26 cellular contexts compared by ENCODE assay signal in genomic region chr4:47566975-47567374, GRCh38.
"Had no signal": no experiment of that assay in that cellular context is flagged by ENCODE, and none has a peak within 500 bp of the region (broad histone marks: within the 10 kb centered on the region; RNA-seq: fewer than 3 reads in every experiment).

No MANE protein-coding gene starts in this region.

- H3K4me3 ChIP-seq: left lung, lower lobe of right lung, ovary, prostate gland, smooth muscle cell, tibial nerve, upper lobe of left lung had no signal

- H3K4me2 ChIP-seq: smooth muscle cell had no signal

- H3K36me3 ChIP-seq: ovary had no signal

- FAIRE-seq: keratinocyte had no signal

- H3K27ac ChIP-seq: left lung, lower lobe of right lung, ovary, prostate gland, tibial nerve, upper lobe of left lung had no signal

- H3K9me3 ChIP-seq: left lung, lower lobe of right lung, ovary, prostate gland, tibial nerve, upper lobe of left lung had no signal

- H3K27me3 ChIP-seq: left lung, ovary, tibial nerve, upper lobe of left lung had no signal

- ATAC-seq: left cardiac atrium; left lung; lower lobe of right lung; natural killer cell; right cardiac atrium; stimulated activated memory B cell treated with anti-CD40 and anti-IgM and Interleukin-4, amounts not matched to agents 10 μg/mL and 1 μg/mL and 100 μg/mL, for 72 hours; stimulated activated naive CD8-positive, alpha-beta T cell treated with anti-CD3 and anti-CD28 coated beads, Interleukin-15, amount 100 ng/mL, for 72 hours had no signal

- H3K4me1 ChIP-seq: left lung, prostate gland had no signal

- DNase-seq: hippocampal formation; kidney glomerular epithelial cell; left cardiac atrium; left lung; lower lobe of right lung; mammary epithelial cell; mesendoderm; naive B cell; natural killer cell; nephron progenitor cell; ovary; retina; right cardiac atrium; stimulated activated CD4-positive, alpha-beta T cell treated with anti-CD3 and anti-CD28 coated beads, Interleukin-1b, Interleukin-23, amount 100 ng/mL, for 48 hours; stimulated activated CD4-positive, alpha-beta T cell treated with anti-CD3 and anti-CD28 coated beads, Interleukin-2, amount 100 ng/mL, for 48 hours; stimulated activated CD4-positive, alpha-beta T cell treated with anti-CD3 and anti-CD28 coated beads, Interleukin-4, amount 100 ng/mL, for 4 hours; stimulated activated CD8-positive, alpha-beta memory T cell treated with anti-CD3 and anti-CD28 coated beads, Interleukin-4, amount 100 ng/mL, for 48 hours; stimulated activated naive CD4-positive, alpha-beta T cell treated with Interleukin-2 at 50 U/mL for 16 hours; stimulated activated naive CD8-positive, alpha-beta T cell treated with anti-CD3 and anti-CD28 coated beads, Interleukin-15, amount 100 ng/mL, for 72 hours; substantia nigra; upper lobe of left lung had no signal
